In the genomic region with DNA sequence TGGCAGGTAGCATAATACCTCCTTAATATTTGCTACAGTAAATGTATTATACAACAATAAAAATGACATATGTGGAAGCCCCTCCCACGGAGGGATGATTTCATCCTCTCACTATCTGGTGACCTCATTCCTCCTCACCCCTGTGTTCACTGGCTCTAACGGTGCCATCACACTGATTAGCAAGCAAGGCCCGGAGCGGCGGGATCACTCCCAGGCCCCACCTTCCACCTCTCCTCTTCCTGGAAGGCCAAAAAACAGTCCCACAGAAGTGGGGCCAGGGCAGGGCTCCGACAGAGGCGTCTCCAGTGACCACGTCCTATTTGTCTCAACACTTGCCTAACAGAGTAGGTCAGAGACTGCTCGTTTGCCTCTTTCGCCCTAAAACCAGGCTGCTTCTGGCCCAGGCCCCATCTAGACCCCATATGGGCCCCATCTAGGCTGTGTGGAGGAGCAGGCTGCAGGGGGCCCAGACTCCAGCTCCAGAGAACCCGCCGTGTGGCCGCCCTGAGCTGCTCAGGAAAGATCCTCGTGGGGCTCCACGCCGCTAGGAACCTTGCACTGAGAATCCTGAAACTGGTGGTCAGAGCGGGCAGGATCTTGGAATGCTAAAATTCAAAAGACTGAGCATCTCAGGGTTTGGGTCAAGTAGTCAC, we compare ENCODE assay signal across 8 cellular contexts. TPM values are rescaled to one million over a fixed set of nuclear protein-coding genes. Genes with fewer than 3 reads are reported as not detected.
DNase-seq lines count a peak whose midpoint lies in the region; ATAC-seq lines count a peak whose summit lies in the region.

No MANE protein-coding gene starts in this region.

- DNase-seq in CD1c-positive myeloid dendritic cell (ENCODE audit: extremely low spot score) (peak; percentile 92), OCI-M1 (lab: John Stamatoyannopoulos, UW) (peak; percentile 96), left ventricle myocardium superior (no peak), NCI-H2171 treated with DMSO at 0.1 percent for 48 hours (lab: John Stamatoyannopoulos, UW) (no peak), NCI-H1092 treated with DMSO at 0.1 percent for 48 hours (lab: John Stamatoyannopoulos, UW) (no peak)
- peak; percentile 66 for DNase-seq in activated naive CD4-positive, alpha-beta T cell treated with Interleukin-2 at 50 U/mL for 16 hours
- DNase-seq in stimulated activated CD4-positive, alpha-beta T cell treated with anti-CD3 and anti-CD28 coated beads, Interleukin-4, amount 100 ng/mL, for 48 hours (ENCODE audit: low read depth in 2 of 2): peak; percentile 47 to 52

- intact Hi-C loops in left ventricle myocardium superior (cut with micrococcal nuclease): no loop called here

- peak; percentile 44 for ATAC-seq in left ventricle myocardium superior
- ATAC-seq in HG02623 (IDR thresholded peaks at IDR 0.05; ENCODE audit: unreplicated experiment): no peak

RNA-seq across cellular contexts. Expression of gene SELPLG, which starts 3.7 kb away (rescaled TPM):
- 4.1 TPM for total RNA-seq in left ventricle myocardium superior

RNA-seq across cellular contexts. Expression of gene TMEM119, which starts 32.1 kb away (rescaled TPM):
- 1.4 TPM for total RNA-seq in left ventricle myocardium superior

Comparison
In these comparisons a context has a peak if more than half of its experiments do, and no peak if none do; other contexts are left out.
1. DNase-seq: peak in CD1c-positive myeloid dendritic cell (single experiment), OCI-M1 (single experiment), activated naive CD4-positive, alpha-beta T cell treated with Interleukin-2 at 50 U/mL for 16 hours (single experiment) and stimulated activated CD4-positive, alpha-beta T cell treated with anti-CD3 and anti-CD28 coated beads, Interleukin-4, amount 100 ng/mL, for 48 hours (2 of 2); none in left ventricle myocardium superior (single experiment), NCI-H2171 treated with DMSO at 0.1 percent for 48 hours (single experiment) and NCI-H1092 treated with DMSO at 0.1 percent for 48 hours (single experiment).